In the genomic region with DNA sequence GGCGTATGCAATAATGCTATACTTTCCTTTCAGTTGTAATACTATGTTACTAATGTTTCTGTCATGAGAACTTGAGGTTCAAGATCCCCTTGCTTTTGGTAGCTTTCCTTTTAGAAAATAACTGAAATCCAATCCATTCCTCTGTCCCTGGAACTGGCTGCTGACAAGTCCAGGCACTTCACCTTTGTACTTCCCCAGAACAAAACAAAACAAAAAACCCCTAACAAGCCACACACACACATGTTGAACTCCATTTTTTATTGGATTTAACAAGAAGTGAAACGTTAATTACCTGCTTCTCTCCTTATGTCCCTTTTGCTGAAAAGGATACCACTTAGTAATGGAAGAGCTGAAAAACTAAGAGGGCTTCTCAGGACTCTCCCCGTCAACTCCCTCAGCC, we compare ENCODE assay signal across 16 cellular contexts. TPM values are rescaled to one million over a fixed set of nuclear protein-coding genes. Genes with fewer than 3 reads are reported as not detected.
DNase-seq lines count a peak whose midpoint lies in the region; ATAC-seq and TF ChIP-seq lines count a peak whose summit lies in the region.
"Had no signal": no experiment of that assay in that cellular context is flagged by ENCODE, and none has a peak within 500 bp of the region (broad histone marks: within the 10 kb centered on the region; RNA-seq: fewer than 3 reads in every experiment).

No MANE protein-coding gene starts in this region.

- H3K4me1 Mint-ChIP-seq in activated T-cell treated with anti-CD3 and anti-CD28 coated beads, Interleukin-2, amount 50 U/mL, for 72 hours (ENCODE audit: low read depth): no peaks in the 10 kb centered on the region
- H3K4me1 Mint-ChIP-seq in activated T-cell treated with anti-CD3 and anti-CD28 coated beads, Interleukin-2, amount 50 U/mL, for 4 hours (ENCODE audit: low read depth): no peaks in the 10 kb centered on the region
- no peaks in the 10 kb centered on the region for H3K4me1 Mint-ChIP-seq in activated CD8-positive, alpha-beta T cell treated with anti-CD3 and anti-CD28 coated beads for 36 hours (ENCODE audit: low read depth)
- H3K4me1 Mint-ChIP-seq in glutamatergic neuron (ENCODE audit: low read depth, unreplicated experiment): peaks cover 35% of the 10 kb centered on the region
- peaks cover 36% of the 10 kb centered on the region for H3K4me1 Mint-ChIP-seq in stimulated activated memory B cell treated with anti-CD40 and anti-IgM and Interleukin-4, amounts not matched to agents 10 μg/mL and 1 μg/mL and 100 μg/mL, for 72 hours

- DNase-seq in activated T-cell treated with anti-CD3 and anti-CD28 coated beads, Interleukin-2, amount 50 U/mL, for 72 hours: no peak
- DNase-seq in activated T-cell treated with anti-CD3 and anti-CD28 coated beads, Interleukin-2, amount 50 U/mL, for 4 hours: no peak
- DNase-seq in activated CD8-positive, alpha-beta T cell treated with anti-CD3 and anti-CD28 coated beads for 36 hours: no peak
- DNase-seq in glutamatergic neuron: no peak
- no peak for DNase-seq in SJCRH30
- DNase-seq in COLO668 (lab: John Stamatoyannopoulos, UW; ENCODE audit: unreplicated experiment): no peak
- DNase-seq: activated CD8-positive, alpha-beta memory T cell treated with anti-CD3 and anti-CD28 coated beads, Interleukin-2, amount 50 U/mL, for 4 hours; body of pancreas; H7; left ventricle myocardium superior; NCI-H446 treated with DMSO at 0.1 percent for 48 hours; PC-9; stimulated activated CD4-positive, alpha-beta T cell treated with anti-CD3 and anti-CD28 coated beads, Interleukin-1b, Interleukin-23, amount 100 ng/mL, for 48 hours; T-helper 9 cell had no signal

- H3K9me3 Mint-ChIP-seq in activated T-cell treated with anti-CD3 and anti-CD28 coated beads, Interleukin-2, amount 50 U/mL, for 72 hours: no peaks in the 10 kb centered on the region
- no peaks in the 10 kb centered on the region for H3K9me3 Mint-ChIP-seq in activated T-cell treated with anti-CD3 and anti-CD28 coated beads, Interleukin-2, amount 50 U/mL, for 4 hours
- H3K9me3 Mint-ChIP-seq in activated CD8-positive, alpha-beta T cell treated with anti-CD3 and anti-CD28 coated beads for 36 hours: no peaks in the 10 kb centered on the region
- H3K9me3 Mint-ChIP-seq in glutamatergic neuron (ENCODE audit: unreplicated experiment): peaks cover 20% of the 10 kb centered on the region
- H3K9me3 Mint-ChIP-seq in stimulated activated memory B cell treated with anti-CD40 and anti-IgM and Interleukin-4, amounts not matched to agents 10 μg/mL and 1 μg/mL and 100 μg/mL, for 72 hours: no peaks in the 10 kb centered on the region

- intact Hi-C loops in activated CD8-positive, alpha-beta T cell treated with anti-CD3 and anti-CD28 coated beads for 36 hours (cut with micrococcal nuclease): no loop called here

- H3K4me3 ChIP-seq in SJCRH30: no peak overlapping the region
- H3K4me3 ChIP-seq: body of pancreas, PC-9 had no signal

- peak overlapping the region; percentile 56 for H3K27ac Mint-ChIP-seq in activated T-cell treated with anti-CD3 and anti-CD28 coated beads, Interleukin-2, amount 50 U/mL, for 72 hours
- peak overlapping the region; percentile 62 for H3K27ac Mint-ChIP-seq in activated CD8-positive, alpha-beta T cell treated with anti-CD3 and anti-CD28 coated beads for 36 hours
- H3K27ac Mint-ChIP-seq in glutamatergic neuron (ENCODE audit: unreplicated experiment): peak overlapping the region; percentile 69
- H3K27ac Mint-ChIP-seq in stimulated activated memory B cell treated with anti-CD40 and anti-IgM and Interleukin-4, amounts not matched to agents 10 μg/mL and 1 μg/mL and 100 μg/mL, for 72 hours: peak overlapping the region; percentile 29

- no peaks in the 10 kb centered on the region for H3K27me3 Mint-ChIP-seq in activated T-cell treated with anti-CD3 and anti-CD28 coated beads, Interleukin-2, amount 50 U/mL, for 72 hours (ENCODE audit: low read depth)
- no peaks in the 10 kb centered on the region for H3K27me3 Mint-ChIP-seq in activated T-cell treated with anti-CD3 and anti-CD28 coated beads, Interleukin-2, amount 50 U/mL, for 4 hours (ENCODE audit: low read depth)
- no peaks in the 10 kb centered on the region for H3K27me3 Mint-ChIP-seq in activated CD8-positive, alpha-beta T cell treated with anti-CD3 and anti-CD28 coated beads for 36 hours
- peaks cover 5% of the 10 kb centered on the region for H3K27me3 Mint-ChIP-seq in glutamatergic neuron (ENCODE audit: unreplicated experiment)
- no peaks in the 10 kb centered on the region for H3K27me3 Mint-ChIP-seq in stimulated activated memory B cell treated with anti-CD40 and anti-IgM and Interleukin-4, amounts not matched to agents 10 μg/mL and 1 μg/mL and 100 μg/mL, for 72 hours

- peaks cover 3% of the 10 kb centered on the region; the same call in 1 of the 2 replicates for H3K4me1 ChIP-seq in SJCRH30
- H3K4me1 ChIP-seq: body of pancreas had no signal

- POLR2A ChIA-PET in activated CD8-positive, alpha-beta T cell treated with anti-CD3 and anti-CD28 coated beads for 36 hours (lab: Charles Lee): interaction anchor here (1.0 to 1.1 kb wide), 3 partner anchors 10 to 14 kb away, joined by 3 to 4 read pairs (median 4); no protein-coding TSS in a partner anchor

- no peak for ATAC-seq in activated T-cell treated with anti-CD3 and anti-CD28 coated beads, Interleukin-2, amount 50 U/mL, for 72 hours (replicated peaks in 1 of 2)
- no peak for ATAC-seq in activated T-cell treated with anti-CD3 and anti-CD28 coated beads, Interleukin-2, amount 50 U/mL, for 4 hours
- ATAC-seq in activated CD8-positive, alpha-beta T cell treated with anti-CD3 and anti-CD28 coated beads for 36 hours: no peak
- ATAC-seq in stimulated activated memory B cell treated with anti-CD40 and anti-IgM and Interleukin-4, amounts not matched to agents 10 μg/mL and 1 μg/mL and 100 μg/mL, for 72 hours: no peak
- no peak for ATAC-seq in HG03457 (IDR thresholded peaks at IDR 0.05; ENCODE audit: unreplicated experiment)
- ATAC-seq: body of pancreas, left ventricle myocardium superior had no signal

- no peak overlapping the region for H3K4me3 Mint-ChIP-seq in activated T-cell treated with anti-CD3 and anti-CD28 coated beads, Interleukin-2, amount 50 U/mL, for 72 hours
- H3K4me3 Mint-ChIP-seq in activated T-cell treated with anti-CD3 and anti-CD28 coated beads, Interleukin-2, amount 50 U/mL, for 4 hours: no peak overlapping the region
- no peak overlapping the region for H3K4me3 Mint-ChIP-seq in activated CD8-positive, alpha-beta T cell treated with anti-CD3 and anti-CD28 coated beads for 36 hours
- H3K4me3 Mint-ChIP-seq in glutamatergic neuron (ENCODE audit: unreplicated experiment): peak overlapping the region; percentile 2
- no peak overlapping the region for H3K4me3 Mint-ChIP-seq in stimulated activated memory B cell treated with anti-CD40 and anti-IgM and Interleukin-4, amounts not matched to agents 10 μg/mL and 1 μg/mL and 100 μg/mL, for 72 hours

- CTCF ChIA-PET in activated CD8-positive, alpha-beta T cell treated with anti-CD3 and anti-CD28 coated beads for 36 hours (lab: Charles Lee): interaction anchor here (1.6 to 7.6 kb wide), 3 partner anchors 23 to 132 kb away, joined by 4 to 82 read pairs (median 5); no protein-coding TSS in a partner anchor

- peaks cover 11 to 24% of the 10 kb centered on the region in 2 donors for H3K36me3 Mint-ChIP-seq in activated T-cell treated with anti-CD3 and anti-CD28 coated beads, Interleukin-2, amount 50 U/mL, for 72 hours (ENCODE audit: insufficient read depth in 2 of 2)
- H3K36me3 Mint-ChIP-seq in activated T-cell treated with anti-CD3 and anti-CD28 coated beads, Interleukin-2, amount 50 U/mL, for 4 hours (ENCODE audit: insufficient read depth): peaks cover 34% of the 10 kb centered on the region
- peaks cover 38% of the 10 kb centered on the region for H3K36me3 Mint-ChIP-seq in activated CD8-positive, alpha-beta T cell treated with anti-CD3 and anti-CD28 coated beads for 36 hours (ENCODE audit: low read depth)
- H3K36me3 Mint-ChIP-seq in glutamatergic neuron (ENCODE audit: unreplicated experiment): peaks cover 7% of the 10 kb centered on the region
- H3K36me3 Mint-ChIP-seq in stimulated activated memory B cell treated with anti-CD40 and anti-IgM and Interleukin-4, amounts not matched to agents 10 μg/mL and 1 μg/mL and 100 μg/mL, for 72 hours: peaks cover 45% of the 10 kb centered on the region

- H3K27me3 ChIP-seq in SJCRH30: no peaks in the 10 kb centered on the region
- H3K27me3 ChIP-seq: body of pancreas had no signal

- peaks cover 84% of the 10 kb centered on the region for H3K36me3 ChIP-seq in SJCRH30

- H3K27ac ChIP-seq in SJCRH30: no peak overlapping the region
- H3K27ac ChIP-seq: body of pancreas, PC-9 had no signal

- no peak for TF ChIP-seq CTCF in activated CD8-positive, alpha-beta T cell treated with anti-CD3 and anti-CD28 coated beads for 36 hours (IDR thresholded peaks at IDR 0.05)
- no peak for TF ChIP-seq CTCF in glutamatergic neuron (IDR thresholded peaks at IDR 0.05; ENCODE audit: partially characterized antibody, unreplicated experiment)

- no peaks in the 10 kb centered on the region for H3K9me3 ChIP-seq in SJCRH30 (replicated peaks)
- H3K9me3 ChIP-seq: body of pancreas had no signal

RNA-seq across cellular contexts. Expression of gene SDC3, which starts 26.1 kb away (rescaled TPM):
- total RNA-seq in activated T-cell treated with anti-CD3 and anti-CD28 coated beads, Interleukin-2, amount 50 U/mL, for 72 hours: under 1 TPM; 0.12 to 0.25 TPM
- total RNA-seq in activated T-cell treated with anti-CD3 and anti-CD28 coated beads, Interleukin-2, amount 50 U/mL, for 4 hours: 1 to 10 TPM in 1 of 3 donors, under 1 TPM in 2; 0.55 to 1.0 (median 0.68) TPM
- total RNA-seq in activated CD8-positive, alpha-beta T cell treated with anti-CD3 and anti-CD28 coated beads for 36 hours: under 1 TPM; 0.04 to 0.14 TPM
- 41.7 TPM for total RNA-seq in glutamatergic neuron (ENCODE audit: unreplicated experiment)
- 201 and 210 TPM in 2 replicates for total RNA-seq in SJCRH30 (2014; rRNA removed; shearing (Covaris generic))

Comparison
In these comparisons a context has a peak if more than half of its experiments do, and no peak if none do; other contexts are left out.
1. RNA of gene SDC3, which starts 26.1 kb away (total RNA-seq): 201 to 210 TPM in SJCRH30 and 41.7 TPM in glutamatergic neuron (single experiment); 0.55 to 1.0 TPM in activated T-cell treated with anti-CD3 and anti-CD28 coated beads, Interleukin-2, amount 50 U/mL, for 4 hours, 0.12 to 0.25 TPM in activated T-cell treated with anti-CD3 and anti-CD28 coated beads, Interleukin-2, amount 50 U/mL, for 72 hours and 0.04 to 0.14 TPM in activated CD8-positive, alpha-beta T cell treated with anti-CD3 and anti-CD28 coated beads for 36 hours; every median in the first group is over 10 times any median in the second.
2. Peak in every context shown above with its lines, with median percentiles within 50 percentile points of each other: H3K27ac Mint-ChIP-seq.